ENCODE assay signal across 1 cellular context in genomic region chr1:220750126-220750525, GRCh38.
TF ChIP-seq lines count a peak whose summit lies in the region.

No MANE protein-coding gene starts in this region.

TF ChIP-seq in endothelial cell of umbilical vein, 7 proteins besides CTCF, POLR2A, EP300 and RAD21:
- TF ChIP-seq JUN (IDR thresholded peaks at IDR 0.05; ENCODE audit: borderline replicate concordance, insufficient read depth, insufficient read length, low read depth): no peak
- TF ChIP-seq MYC (IDR thresholded peaks at IDR 0.05; ENCODE audit: low read depth, low read length): no peak
- TF ChIP-seq MAX (IDR thresholded peaks at IDR 0.05; ENCODE audit: insufficient read depth, insufficient read length): no peak
- TF ChIP-seq FOS (IDR thresholded peaks at IDR 0.05; ENCODE audit: borderline replicate concordance, insufficient read depth, low read length): no peak
- no peak for TF ChIP-seq EZH2 (IDR thresholded peaks at IDR 0.05; ENCODE audit: borderline replicate concordance, low read depth, low read length, severe bottlenecking)
- no peak for TF ChIP-seq GATA2 (IDR thresholded peaks at IDR 0.05; ENCODE audit: insufficient read depth, insufficient read length, low read depth, low read length)
- TF ChIP-seq POLR2AphosphoS5 (IDR thresholded peaks at IDR 0.05; ENCODE audit: insufficient read depth, low read depth, low read length): no peak
